11 cellular contexts compared by ENCODE assay signal in the genomic region with DNA sequence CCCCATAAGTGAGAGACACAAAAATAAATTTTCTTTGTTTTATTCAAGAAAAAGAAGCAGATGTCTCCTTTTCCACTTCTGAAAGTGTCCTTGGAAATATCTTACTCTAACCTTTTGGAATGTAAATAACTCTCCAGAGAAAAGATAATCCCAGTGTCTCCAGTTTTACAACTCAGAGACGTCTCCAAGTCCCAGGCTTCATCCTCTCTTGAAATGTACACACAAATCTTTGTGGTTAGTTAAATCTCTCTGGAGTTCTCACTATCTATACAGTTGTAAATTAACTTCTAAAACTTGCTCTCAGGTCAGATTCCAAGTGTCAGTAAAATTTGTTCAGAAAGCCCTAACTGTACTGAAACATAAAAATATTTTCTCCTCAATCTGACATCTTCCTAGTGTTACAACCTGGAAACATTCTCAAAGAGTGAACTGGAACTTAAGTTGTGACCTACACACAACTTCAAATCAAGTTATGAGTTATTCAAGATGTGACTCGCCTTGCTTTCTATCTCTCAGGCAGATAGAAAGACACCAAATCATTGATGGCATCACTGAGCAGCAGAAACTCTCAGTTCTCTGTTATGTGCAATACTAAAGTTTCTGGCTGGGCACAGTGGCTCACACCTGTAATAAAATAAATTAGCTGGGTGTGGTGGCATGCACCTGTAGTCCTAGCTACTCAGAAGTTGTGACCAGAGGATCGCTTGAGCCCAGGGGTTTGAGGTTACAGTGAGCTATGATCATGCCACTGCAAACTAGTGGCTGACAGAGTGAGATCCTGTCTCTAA.
DNase-seq lines count a peak whose midpoint lies in the region; ATAC-seq and TF ChIP-seq lines count a peak whose summit lies in the region.
"Had no signal": no experiment of that assay in that cellular context is flagged by ENCODE, and none has a peak within 500 bp of the region (broad histone marks: within the 10 kb centered on the region; RNA-seq: fewer than 3 reads in every experiment).

No MANE protein-coding gene starts in this region.

- ATAC-seq in GM19438 (IDR thresholded peaks at IDR 0.05; ENCODE audit: low read depth, unreplicated experiment) (peak; percentile 79), HG02798 (IDR thresholded peaks at IDR 0.05; ENCODE audit: poor library complexity, unreplicated experiment) (peak; percentile 78), HG03571 (IDR thresholded peaks at IDR 0.05; ENCODE audit: unreplicated experiment) (peak; percentile 90)
- ATAC-seq in natural killer cell treated with Interleukin-12 subunit alpha and Interleukin-12 subunit beta and Interleukin-15 and Interleukin-18, amount 100 ng/mL, for 72 hours = no peak

- no peak for DNase-seq in SW 1271 (lab: John Stamatoyannopoulos, UW)
- no peak for DNase-seq in natural killer cell treated with Interleukin-12 subunit alpha and Interleukin-12 subunit beta and Interleukin-15 and Interleukin-18, amount 100 ng/mL, for 72 hours (ENCODE audit: low spot score)
- no peak for DNase-seq in type B pancreatic cell (ENCODE audit: extremely low spot score, unreplicated experiment)
- DNase-seq in kidney tubule cell (ENCODE audit: low spot score) = no peak
- DNase-seq: Calu3, NCI-H2227 treated with DMSO at 0.1 percent for 48 hours, T1000 had no signal

- no peaks in the 10 kb centered on the region for H3K36me3 Mint-ChIP-seq in natural killer cell treated with Interleukin-12 subunit alpha and Interleukin-12 subunit beta and Interleukin-15 and Interleukin-18, amount 100 ng/mL, for 72 hours
- H3K36me3 Mint-ChIP-seq in type B pancreatic cell = no peaks in the 10 kb centered on the region

- H3K4me1 Mint-ChIP-seq in natural killer cell treated with Interleukin-12 subunit alpha and Interleukin-12 subunit beta and Interleukin-15 and Interleukin-18, amount 100 ng/mL, for 72 hours (ENCODE audit: low read depth in 2 of 2) = no peaks in the 10 kb centered on the region
- H3K4me1 Mint-ChIP-seq in type B pancreatic cell (ENCODE audit: unreplicated experiment) = no peaks in the 10 kb centered on the region

- H3K4me3 Mint-ChIP-seq in natural killer cell treated with Interleukin-12 subunit alpha and Interleukin-12 subunit beta and Interleukin-15 and Interleukin-18, amount 100 ng/mL, for 72 hours = no peak overlapping the region
- no peak overlapping the region for H3K4me3 Mint-ChIP-seq in type B pancreatic cell
- H3K4me3 Mint-ChIP-seq: stimulated activated naive CD8-positive, alpha-beta T cell treated with anti-CD3 and anti-CD28 coated beads, Interleukin-15, Interleukin-2, amounts not matched to agents 100 ng/mL and 50 ng/mL, for 24 hours had no signal

- TF ChIP-seq CTCF in type B pancreatic cell (conservative IDR thresholded peaks at IDR 0.05) = no peak

- peaks cover 5% of the 10 kb centered on the region for H3K9me3 Mint-ChIP-seq in natural killer cell treated with Interleukin-12 subunit alpha and Interleukin-12 subunit beta and Interleukin-15 and Interleukin-18, amount 100 ng/mL, for 72 hours
- no peaks in the 10 kb centered on the region for H3K9me3 Mint-ChIP-seq in type B pancreatic cell
- H3K9me3 Mint-ChIP-seq: stimulated activated naive CD8-positive, alpha-beta T cell treated with anti-CD3 and anti-CD28 coated beads, Interleukin-15, Interleukin-2, amounts not matched to agents 100 ng/mL and 50 ng/mL, for 24 hours had no signal

- H3K27ac Mint-ChIP-seq in natural killer cell treated with Interleukin-12 subunit alpha and Interleukin-12 subunit beta and Interleukin-15 and Interleukin-18, amount 100 ng/mL, for 72 hours = no peak overlapping the region
- no peak overlapping the region for H3K27ac Mint-ChIP-seq in type B pancreatic cell
- H3K27ac Mint-ChIP-seq: stimulated activated naive CD8-positive, alpha-beta T cell treated with anti-CD3 and anti-CD28 coated beads, Interleukin-15, Interleukin-2, amounts not matched to agents 100 ng/mL and 50 ng/mL, for 24 hours had no signal

- H3K27me3 Mint-ChIP-seq in natural killer cell treated with Interleukin-12 subunit alpha and Interleukin-12 subunit beta and Interleukin-15 and Interleukin-18, amount 100 ng/mL, for 72 hours = no peaks in the 10 kb centered on the region
- H3K27me3 Mint-ChIP-seq in type B pancreatic cell = no peaks in the 10 kb centered on the region

Comparison
In these comparisons a context has a peak if more than half of its experiments do, and no peak if none do; other contexts are left out.
1. ATAC-seq: peak in GM19438 (single experiment), HG02798 (single experiment) and HG03571 (single experiment); none in natural killer cell treated with Interleukin-12 subunit alpha and Interleukin-12 subunit beta and Interleukin-15 and Interleukin-18, amount 100 ng/mL, for 72 hours (0 of 2).